24 cellular contexts compared by ENCODE assay signal in genomic region chr4:168380290-168380689, GRCh38.
DNase-seq lines count a peak whose midpoint lies in the region; ATAC-seq and TF ChIP-seq lines count a peak whose summit lies in the region.
"Had no signal": no experiment of that assay in that cellular context is flagged by ENCODE, and none has a peak within 500 bp of the region (broad histone marks: within the 10 kb centered on the region; RNA-seq: fewer than 3 reads in every experiment).

No MANE protein-coding gene starts in this region.

- H3K27me3 Mint-ChIP-seq in memory B cell: no peaks in the 10 kb centered on the region
- H3K27me3 Mint-ChIP-seq in naive thymus-derived CD4-positive, alpha-beta T cell: no peaks in the 10 kb centered on the region

- no peak overlapping the region for H3K27ac Mint-ChIP-seq in memory B cell
- H3K27ac Mint-ChIP-seq in naive thymus-derived CD4-positive, alpha-beta T cell: no peak overlapping the region

- H3K36me3 ChIP-seq in naive thymus-derived CD4-positive, alpha-beta T cell (ENCODE audit: control insufficient read depth in 2 of 3, insufficient read depth in 3 of 3, low read length in 3 of 3): peaks cover 5 to 46% (median 17%) of the 10 kb centered on the region in 3 experiments
- no peaks in the 10 kb centered on the region for H3K36me3 ChIP-seq in PC-3 (ENCODE audit: low read depth, low read length)
- H3K36me3 ChIP-seq: HAP-1 had no signal

- H2AFZ ChIP-seq in PC-3 (ENCODE audit: low read length): no peak overlapping the region
- H2AFZ ChIP-seq: GM23248 had no signal

- H3K4me1 ChIP-seq in naive thymus-derived CD4-positive, alpha-beta T cell (ENCODE audit: control insufficient read depth in 2 of 2, insufficient read depth in 2 of 2, low read length in 2 of 2): no peaks in the 10 kb centered on the region
- no peaks in the 10 kb centered on the region for H3K4me1 ChIP-seq in PC-3 (ENCODE audit: insufficient read depth, low read length)
- H3K4me1 ChIP-seq: HAP-1 had no signal

- ATAC-seq in GM18868 (IDR thresholded peaks at IDR 0.05; ENCODE audit: unreplicated experiment) (peak; percentile 44), memory B cell (ENCODE audit: low read depth) (peak; percentile 42), PC-3 (no peak)
- no peak for ATAC-seq in naive thymus-derived CD4-positive, alpha-beta T cell
- ATAC-seq: Right ventricle myocardium inferior had no signal

- no peak overlapping the region for H3K4me3 ChIP-seq in naive thymus-derived CD4-positive, alpha-beta T cell (ENCODE audit: low read length)
- H3K4me3 ChIP-seq in PC-3 (ENCODE audit: low read length): no peak overlapping the region
- H3K4me3 ChIP-seq: GM23248, HAP-1, SJSA1 had no signal

- H3K27ac ChIP-seq in naive thymus-derived CD4-positive, alpha-beta T cell (ENCODE audit: low read depth, low read length): no peak overlapping the region
- H3K27ac ChIP-seq in PC-3 (ENCODE audit: low read length): no peak overlapping the region
- no peak overlapping the region for H3K27ac ChIP-seq in RWPE1
- H3K27ac ChIP-seq: C4-2B, GM23248, SJSA1 had no signal

- H3K9me2 ChIP-seq in PC-3 (replicated peaks; ENCODE audit: low read length): no peaks in the 10 kb centered on the region

- TF ChIP-seq CTCF in PC-3 (conservative IDR thresholded peaks at IDR 0.05; ENCODE audit: low read depth, low read length) (no peak), RWPE1 (conservative IDR thresholded peaks at IDR 0.05; ENCODE audit: low read depth) (no peak)

- peaks cover 6% of the 10 kb centered on the region for H3K9me3 Mint-ChIP-seq in memory B cell
- H3K9me3 Mint-ChIP-seq in naive thymus-derived CD4-positive, alpha-beta T cell: peaks cover 0 to 2% (median 0%) of the 10 kb centered on the region in 11 donors

- CTCF ChIA-PET in naive thymus-derived CD4-positive, alpha-beta T cell (lab: Charles Lee): no interaction called here
- CTCF ChIA-PET in PC-3 (lab: Charles Lee) (no interaction called here), RWPE1 (lab: Yijun Ruan, JAX) (no interaction called here)

- H3K4me3 Mint-ChIP-seq in memory B cell: no peak overlapping the region
- H3K4me3 Mint-ChIP-seq in naive thymus-derived CD4-positive, alpha-beta T cell: no peak overlapping the region

- POLR2A ChIA-PET in naive thymus-derived CD4-positive, alpha-beta T cell (lab: Charles Lee): no interaction called here
- POLR2A ChIA-PET in PC-3 (lab: Charles Lee; ENCODE audit: unreplicated experiment): no interaction called here
- POLR2A ChIA-PET in RWPE1 (lab: Yijun Ruan, JAX; ENCODE audit: low non-redundant PET): no interaction called here

- BruUV-seq in PC-3 (replicated peaks; lab: Mats Ljungman, UMichigan): no TSS peak

- peaks cover 6% of the 10 kb centered on the region for H3K4me1 Mint-ChIP-seq in memory B cell
- H3K4me1 Mint-ChIP-seq in naive thymus-derived CD4-positive, alpha-beta T cell: peaks cover 0 to 12% (median 0%) of the 10 kb centered on the region in 7 donors

- H3K4me2 ChIP-seq in PC-3 (ENCODE audit: low read length): no peak overlapping the region

- H3K9ac ChIP-seq in PC-3 (ENCODE audit: low read length): no peak overlapping the region
- H3K9ac ChIP-seq: GM23248 had no signal

- DNase-seq in NCI-H82 (lab: John Stamatoyannopoulos, UW) (peak; percentile 66), NCI-H82 treated with DMSO at 0.1 percent for 48 hours (lab: John Stamatoyannopoulos, UW; ENCODE audit: unreplicated experiment) (no peak), OCI-M1 (lab: John Stamatoyannopoulos, UW) (peak; percentile 19), memory B cell (ENCODE audit: low spot score in 2 of 2) (no peak), PC-3 (no peak), RWPE1 (ENCODE audit: low spot score) (no peak)
- DNase-seq in naive thymus-derived CD4-positive, alpha-beta T cell: no peak
- DNase-seq: 8988T, AML-193, EL, GF-D8, GM23248, IMR-90, NCI-H1092, NCI-H1436, NCI-H187 treated with DMSO at 0.1 percent for 48 hours, NCI-H2107, NCI-H69, T-helper 1 cell had no signal

- no peaks in the 10 kb centered on the region for H4K20me1 ChIP-seq in PC-3 (ENCODE audit: low read length)

- intact Hi-C loops in naive thymus-derived CD4-positive, alpha-beta T cell (cut with micrococcal nuclease): loop anchor here in 1 of 2 donors (5.0 kb wide), 1 partner anchor 63 kb away; the partner anchor contains the start of gene DDX60
- intact Hi-C loops in PC-3 (cut with micrococcal nuclease): no loop called here

- H3K27me3 ChIP-seq in naive thymus-derived CD4-positive, alpha-beta T cell (ENCODE audit: control insufficient read depth in 2 of 2, insufficient read depth in 2 of 2, low read length in 2 of 2): no peaks in the 10 kb centered on the region
- no peaks in the 10 kb centered on the region for H3K27me3 ChIP-seq in PC-3 (ENCODE audit: low read length)
- H3K27me3 ChIP-seq: SJSA1 had no signal

- peaks cover 46% of the 10 kb centered on the region for H3K36me3 Mint-ChIP-seq in memory B cell
- H3K36me3 Mint-ChIP-seq in naive thymus-derived CD4-positive, alpha-beta T cell: peaks cover 23 to 78% (median 59%) of the 10 kb centered on the region in 5 donors

- no peaks in the 10 kb centered on the region for H3K9me3 ChIP-seq in naive thymus-derived CD4-positive, alpha-beta T cell (ENCODE audit: control insufficient read depth in 2 of 3, low read length in 3 of 3)
- no peaks in the 10 kb centered on the region for H3K9me3 ChIP-seq in PC-3 (ENCODE audit: low read length)
- H3K9me3 ChIP-seq: HAP-1, SJSA1 had no signal

- no peaks in the 10 kb centered on the region for H3K79me2 ChIP-seq in PC-3 (ENCODE audit: low read length)

- no peaks in the 10 kb centered on the region for H3F3A ChIP-seq in PC-3 (ENCODE audit: low read length, unreplicated experiment)

Comparison
In these comparisons a context has a peak if more than half of its experiments do, and no peak if none do; other contexts are left out.
1. DNase-seq: peak in NCI-H82 (single experiment) and OCI-M1 (single experiment); none in NCI-H82 treated with DMSO at 0.1 percent for 48 hours (single experiment), memory B cell (0 of 2), naive thymus-derived CD4-positive, alpha-beta T cell (0 of 9), PC-3 (single experiment) and RWPE1 (single experiment).
2. ATAC-seq: peak in GM18868 (single experiment) and memory B cell (single experiment); none in naive thymus-derived CD4-positive, alpha-beta T cell (single experiment) and PC-3 (single experiment).